ENCODE assay signal across 27 cellular contexts in the genomic region with DNA sequence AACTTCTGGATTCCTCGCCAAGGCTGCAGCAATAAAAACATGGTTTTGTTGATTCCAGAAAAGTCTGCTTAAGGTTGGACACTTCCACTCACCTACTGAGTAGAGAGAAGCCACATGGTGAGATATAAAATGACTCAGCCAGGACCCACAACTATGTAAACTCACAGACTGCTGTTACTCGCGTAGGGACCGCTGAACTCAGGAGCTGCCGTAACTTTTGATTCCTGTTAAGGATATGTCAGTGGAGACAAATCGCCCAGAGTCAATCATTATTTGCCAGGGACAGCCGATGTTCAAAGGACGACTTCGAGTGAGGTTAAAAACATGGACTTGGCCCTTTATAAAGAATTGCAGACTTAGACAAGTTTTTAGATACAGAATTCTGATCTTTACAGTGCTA. TPM values are rescaled to one million over a fixed set of nuclear protein-coding genes. Genes with fewer than 3 reads are reported as not detected.
A peak's percentile ranks its signal among the peaks of the same experiment; 100 is the strongest.
DNase-seq lines count a peak whose midpoint lies in the region; ATAC-seq and TF ChIP-seq lines count a peak whose summit lies in the region.
"Had no signal": no experiment of that assay in that cellular context is flagged by ENCODE, and none has a peak within 500 bp of the region (broad histone marks: within the 10 kb centered on the region; RNA-seq: fewer than 3 reads in every experiment).

No MANE protein-coding gene starts in this region.

- DNase-seq in H4 (ENCODE audit: low spot score) (peak; percentile 40), activated B cell treated with CpG ODN at 0.5 μM for 24 hours (no peak), fibroblast of villous mesenchyme (ENCODE audit: low read depth) (peak; percentile 62), progenitor cell of endocrine pancreas (ENCODE audit: low spot score, unreplicated experiment) (no peak), cortex of kidney (lab: John Stamatoyannopoulos, UW) (no peak), T-helper 9 cell (no peak)
- DNase-seq in stimulated activated naive CD4-positive, alpha-beta T cell treated with Interleukin-2 at 50 U/mL for 16 hours (lab: John Stamatoyannopoulos, UW), result no peak
- DNase-seq: activated CD4-positive, CD25-positive, alpha-beta regulatory T cell; activated naive CD4-positive, alpha-beta T cell treated with anti-CD3 and anti-CD28 coated beads, Interleukin-2, amount 10 ng/mL, durations not matched to agents 7 days and 5 days; activated T-cell treated with anti-CD3 and anti-CD28 coated beads, Interleukin-2, amount 50 U/mL, for 48 hours; foreskin keratinocyte; GM23248; left colon; MM.1S; NCI-H1436 treated with DMSO at 0.1 percent for 48 hours; NCI-H2171; NCI-H748 treated with DMSO at 0.1 percent for 48 hours; psoas muscle; spleen had no signal

- intact Hi-C loops in activated B cell treated with CpG ODN at 0.5 μM for 24 hours (cut with micrococcal nuclease), result no loop called here

- POLR2A ChIA-PET in activated B cell treated with CpG ODN at 0.5 μM for 24 hours (lab: Charles Lee), result no interaction called here

- H3K4me3 Mint-ChIP-seq in activated B cell treated with CpG ODN at 0.5 μM for 24 hours (no peak overlapping the region), progenitor cell of endocrine pancreas (ENCODE audit: low read depth) (no peak overlapping the region)
- H3K4me3 Mint-ChIP-seq: activated naive CD4-positive, alpha-beta T cell treated with anti-CD3 and anti-CD28 coated beads, Interleukin-2, amount 10 ng/mL, durations not matched to agents 7 days and 5 days; neural crest cell had no signal

- peaks cover 30% of the 10 kb centered on the region for H3K36me3 Mint-ChIP-seq in activated B cell treated with CpG ODN at 0.5 μM for 24 hours (ENCODE audit: low read depth)
- H3K36me3 Mint-ChIP-seq in progenitor cell of endocrine pancreas (ENCODE audit: insufficient read depth), result peaks cover 40% of the 10 kb centered on the region
- H3K36me3 Mint-ChIP-seq: activated naive CD4-positive, alpha-beta T cell treated with anti-CD3 and anti-CD28 coated beads, Interleukin-2, amount 10 ng/mL, durations not matched to agents 7 days and 5 days had no signal

- CTCF ChIA-PET in activated B cell treated with CpG ODN at 0.5 μM for 24 hours (lab: Charles Lee), result no interaction called here

- H3K27ac Mint-ChIP-seq in activated B cell treated with CpG ODN at 0.5 μM for 24 hours, result peak overlapping the region; percentile 22
- H3K27ac Mint-ChIP-seq in progenitor cell of endocrine pancreas, result peak overlapping the region; percentile 41
- H3K27ac Mint-ChIP-seq: activated naive CD4-positive, alpha-beta T cell treated with anti-CD3 and anti-CD28 coated beads, Interleukin-2, amount 10 ng/mL, durations not matched to agents 7 days and 5 days had no signal

- no peak for ATAC-seq in activated B cell treated with CpG ODN at 0.5 μM for 24 hours (ENCODE audit: low read depth)
- no peak for ATAC-seq in GM19395 (IDR thresholded peaks at IDR 0.05; ENCODE audit: unreplicated experiment)
- ATAC-seq: foreskin keratinocyte, left colon, psoas muscle had no signal

- H3K4me1 Mint-ChIP-seq in activated B cell treated with CpG ODN at 0.5 μM for 24 hours (peaks cover 51% of the 10 kb centered on the region), progenitor cell of endocrine pancreas (ENCODE audit: low read depth) (peaks cover 31% of the 10 kb centered on the region)
- H3K4me1 Mint-ChIP-seq: activated naive CD4-positive, alpha-beta T cell treated with anti-CD3 and anti-CD28 coated beads, Interleukin-2, amount 10 ng/mL, durations not matched to agents 7 days and 5 days had no signal

- H3K27me3 Mint-ChIP-seq in activated B cell treated with CpG ODN at 0.5 μM for 24 hours (no peaks in the 10 kb centered on the region), progenitor cell of endocrine pancreas (no peaks in the 10 kb centered on the region)
- H3K27me3 Mint-ChIP-seq: activated naive CD4-positive, alpha-beta T cell treated with anti-CD3 and anti-CD28 coated beads, Interleukin-2, amount 10 ng/mL, durations not matched to agents 7 days and 5 days had no signal

- H3K4me3 ChIP-seq in fibroblast of villous mesenchyme (ENCODE audit: low read depth, low read length), result no peak overlapping the region
- H3K4me3 ChIP-seq: coronary artery, GM23248, psoas muscle, SJCRH30, spleen, suprapubic skin had no signal

- no peak for TF ChIP-seq CTCF in activated B cell treated with CpG ODN at 0.5 μM for 24 hours (IDR thresholded peaks at IDR 0.05)
- TF ChIP-seq CTCF in fibroblast of villous mesenchyme (IDR thresholded peaks at IDR 0.05; ENCODE audit: insufficient read depth, low read depth, low read length), result no peak
- no peak for TF ChIP-seq CTCF in progenitor cell of endocrine pancreas (IDR thresholded peaks at IDR 0.05; ENCODE audit: unreplicated experiment)

- H3K9me3 Mint-ChIP-seq in activated B cell treated with CpG ODN at 0.5 μM for 24 hours, result no peaks in the 10 kb centered on the region
- no peaks in the 10 kb centered on the region for H3K9me3 Mint-ChIP-seq in progenitor cell of endocrine pancreas (ENCODE audit: low read depth)
- H3K9me3 Mint-ChIP-seq: activated naive CD4-positive, alpha-beta T cell treated with anti-CD3 and anti-CD28 coated beads, Interleukin-2, amount 10 ng/mL, durations not matched to agents 7 days and 5 days; neural crest cell had no signal

RNA-seq across cellular contexts. Expression of a gene that starts 25.6 kb away (rescaled TPM):
- total RNA-seq in H4 (2014; rRNA removed; shearing (Covaris generic)), result 8.6 and 10.6 TPM in 2 replicates
- total RNA-seq in activated B cell treated with CpG ODN at 0.5 μM for 24 hours (46.2 and 47.2 TPM in 2 replicates), fibroblast of villous mesenchyme (35.4 and 114 TPM in 2 replicates), progenitor cell of endocrine pancreas (213 and 223 TPM in 2 replicates)
- total RNA-seq: OCI-LY7 had no signal

RNA-seq across cellular contexts. Expression of a gene that starts 49.5 kb away (rescaled TPM):
- not detected in 2 replicates for total RNA-seq in H4 (2014; rRNA removed; shearing (Covaris generic))
- total RNA-seq in activated B cell treated with CpG ODN at 0.5 μM for 24 hours (not detected in 2 replicates), fibroblast of villous mesenchyme (not detected in 2 replicates), progenitor cell of endocrine pancreas (not detected in 2 replicates)
- total RNA-seq: foreskin keratinocyte; GM23248; left colon; mononuclear cell; neural crest cell; OCI-LY7; psoas muscle; SJCRH30; suprapubic skin; T-helper 2 cell treated with Interferon-gamma antibody and Interleukin-4, amounts not matched to agents 100 ng/mL and 5 ng/mL, for 36 hours had no signal

Comparison
In these comparisons a context has a peak if more than half of its experiments do, and no peak if none do; other contexts are left out.
1. DNase-seq: peak in H4 (single experiment) and fibroblast of villous mesenchyme (single experiment); none in activated B cell treated with CpG ODN at 0.5 μM for 24 hours (single experiment), progenitor cell of endocrine pancreas (single experiment), cortex of kidney (single experiment), T-helper 9 cell (single experiment) and stimulated activated naive CD4-positive, alpha-beta T cell treated with Interleukin-2 at 50 U/mL for 16 hours (single experiment).